In the genomic region with DNA sequence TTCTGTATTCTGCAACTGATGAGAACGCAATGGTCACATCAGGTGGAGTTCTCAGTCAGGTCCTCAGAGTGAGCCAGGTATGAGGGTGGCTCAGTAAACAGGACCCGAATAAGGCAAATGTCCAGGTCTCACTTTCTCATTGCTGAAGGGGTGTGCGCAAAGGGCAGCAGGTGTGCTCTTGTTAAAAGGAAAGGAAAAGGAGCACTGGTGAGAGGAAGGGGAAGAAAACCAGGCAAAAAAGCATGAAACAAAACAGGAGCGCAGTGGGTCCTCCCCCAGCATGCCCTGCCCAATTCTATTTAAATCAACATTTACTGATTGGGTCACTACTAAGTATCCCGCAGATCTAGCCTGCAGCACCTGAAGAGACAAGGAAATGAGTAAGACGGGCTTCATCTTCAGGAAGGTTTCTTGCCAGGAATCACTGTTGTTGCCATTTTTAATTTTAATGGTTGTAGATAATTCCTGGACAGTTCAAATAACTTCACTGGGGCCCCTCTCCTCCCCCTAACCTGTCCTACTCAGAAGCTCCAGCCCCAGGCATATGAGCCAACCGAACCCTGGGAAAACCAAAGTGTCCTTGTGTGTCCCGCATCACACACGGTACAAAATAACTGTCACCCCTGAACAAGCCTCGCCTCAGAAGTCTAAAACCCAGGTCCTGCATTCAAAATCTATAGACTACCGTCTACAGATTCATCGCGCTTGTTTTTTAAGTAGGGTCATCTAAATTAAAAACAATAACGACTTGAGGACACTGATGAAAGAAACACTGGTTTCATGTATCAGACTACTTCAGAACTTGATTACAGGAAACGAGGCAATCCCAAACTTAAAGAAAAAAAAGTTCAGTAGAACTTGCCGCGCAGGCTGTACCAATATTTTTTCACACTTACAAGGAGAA, we compare ENCODE assay signal across 8 cellular contexts. TPM values are rescaled to one million over a fixed set of nuclear protein-coding genes. Genes with fewer than 3 reads are reported as not detected.
DNase-seq lines count a peak whose midpoint lies in the region; ATAC-seq, FAIRE-seq and TF ChIP-seq lines count a peak whose summit lies in the region.

No MANE protein-coding gene starts in this region.

- no peak for DNase-seq in activated naive CD4-positive, alpha-beta T cell treated with anti-CD3 and anti-CD28 coated beads, Interleukin-2, amount 10 ng/mL, durations not matched to agents 7 days and 5 days
- DNase-seq in activated naive CD4-positive, alpha-beta T cell (lab: John Stamatoyannopoulos, UW) = no peak
- DNase-seq in activated naive CD8-positive, alpha-beta T cell treated with anti-CD3 and anti-CD28 coated beads for 36 hours = no peak
- DNase-seq in kidney (no peak), testis (no peak), NCI-H2081 (lab: John Stamatoyannopoulos, UW) (no peak)

- TF ChIP-seq CTCF in kidney (IDR thresholded peaks at IDR 0.05; ENCODE audit: borderline replicate concordance, extremely low read depth, insufficient read depth) (no peak), testis (IDR thresholded peaks at IDR 0.05) (no peak)

- H3K27ac Mint-ChIP-seq in activated naive CD4-positive, alpha-beta T cell treated with anti-CD3 and anti-CD28 coated beads, Interleukin-2, amount 10 ng/mL, durations not matched to agents 7 days and 5 days = peak overlapping the region; percentile 92
- H3K27ac Mint-ChIP-seq in activated naive CD8-positive, alpha-beta T cell treated with anti-CD3 and anti-CD28 coated beads for 36 hours = peak overlapping the region; percentile 54

- H3K4me3 Mint-ChIP-seq in activated naive CD4-positive, alpha-beta T cell treated with anti-CD3 and anti-CD28 coated beads, Interleukin-2, amount 10 ng/mL, durations not matched to agents 7 days and 5 days = peak overlapping the region; percentile 88
- H3K4me3 Mint-ChIP-seq in activated naive CD8-positive, alpha-beta T cell treated with anti-CD3 and anti-CD28 coated beads for 36 hours = peak overlapping the region; percentile 85

- intact Hi-C loops in kidney (cut with DNase I) = no loop called here
- intact Hi-C loops in testis (cut with DNase I; ENCODE audit: low total_unique reads) = no loop called here

- FAIRE-seq in kidney (lab: Jason Lieb, UNC) = no peak

- peaks cover 7% of the 10 kb centered on the region for H3K36me3 Mint-ChIP-seq in activated naive CD4-positive, alpha-beta T cell treated with anti-CD3 and anti-CD28 coated beads, Interleukin-2, amount 10 ng/mL, durations not matched to agents 7 days and 5 days
- H3K36me3 Mint-ChIP-seq in activated naive CD8-positive, alpha-beta T cell treated with anti-CD3 and anti-CD28 coated beads for 36 hours = peaks cover 5% of the 10 kb centered on the region

- no peak for ATAC-seq in activated CD4-positive, CD25-positive, alpha-beta regulatory T cell treated with anti-CD3 and anti-CD28 coated beads, Interleukin-2, amount 50 U/mL, for 24 hours

- no peaks in the 10 kb centered on the region for H3K27me3 Mint-ChIP-seq in activated naive CD4-positive, alpha-beta T cell treated with anti-CD3 and anti-CD28 coated beads, Interleukin-2, amount 10 ng/mL, durations not matched to agents 7 days and 5 days
- H3K27me3 Mint-ChIP-seq in activated naive CD8-positive, alpha-beta T cell treated with anti-CD3 and anti-CD28 coated beads for 36 hours = peaks cover 9% of the 10 kb centered on the region

- H3K9me3 ChIP-seq in HUES48 (ENCODE audit: control insufficient read depth, insufficient read depth, low read length) = no peaks in the 10 kb centered on the region
- H3K9me3 ChIP-seq in kidney (ENCODE audit: control insufficient read depth in 1 of 2, low read length in 2 of 2) = no peaks in the 10 kb centered on the region
- no peaks in the 10 kb centered on the region for H3K9me3 ChIP-seq in testis

- H3K36me3 ChIP-seq in HUES48 (ENCODE audit: control insufficient read depth, insufficient read depth, low read length) (no peaks in the 10 kb centered on the region), kidney (ENCODE audit: control insufficient read depth in 1 of 2, insufficient read depth in 2 of 2, low read length in 2 of 2) (no peaks in the 10 kb centered on the region), testis (ENCODE audit: low read depth, missing control alignments) (no peaks in the 10 kb centered on the region)

- H3K9ac ChIP-seq in HUES48 (ENCODE audit: low read depth, low read length) = peak overlapping the region; percentile 64; the same call in 1 of the 2 replicates
- peak overlapping the region; percentile 41 to 84 for H3K9ac ChIP-seq in kidney (ENCODE audit: low read length in 2 of 2)

- 17 to 23% methylated on average over 17 of the region's 17 CpGs for WGBS in testis, 2 donors

- peaks cover 56% of the 10 kb centered on the region for H3K4me1 Mint-ChIP-seq in activated naive CD4-positive, alpha-beta T cell treated with anti-CD3 and anti-CD28 coated beads, Interleukin-2, amount 10 ng/mL, durations not matched to agents 7 days and 5 days
- peaks cover 38% of the 10 kb centered on the region for H3K4me1 Mint-ChIP-seq in activated naive CD8-positive, alpha-beta T cell treated with anti-CD3 and anti-CD28 coated beads for 36 hours

- H3K4me3 ChIP-seq in HUES48 (ENCODE audit: low read depth, low read length) = peak overlapping the region; percentile 84
- H3K4me3 ChIP-seq in kidney (ENCODE audit: low read length in 2 of 2) = peak overlapping the region; percentile 69 to 73
- peak overlapping the region; percentile 64 to 77 for H3K4me3 ChIP-seq in testis

- H3K27me3 ChIP-seq in HUES48 (ENCODE audit: control insufficient read depth, insufficient read depth, low read length) (peaks cover 7% of the 10 kb centered on the region), testis (no peaks in the 10 kb centered on the region)

- no peaks in the 10 kb centered on the region for H3K9me3 Mint-ChIP-seq in activated naive CD4-positive, alpha-beta T cell treated with anti-CD3 and anti-CD28 coated beads, Interleukin-2, amount 10 ng/mL, durations not matched to agents 7 days and 5 days
- no peaks in the 10 kb centered on the region for H3K9me3 Mint-ChIP-seq in activated naive CD8-positive, alpha-beta T cell treated with anti-CD3 and anti-CD28 coated beads for 36 hours

- peaks cover 31% of the 10 kb centered on the region for H3K4me1 ChIP-seq in HUES48 (ENCODE audit: control insufficient read depth, insufficient read depth, low read length)
- H3K4me1 ChIP-seq in kidney (ENCODE audit: control insufficient read depth in 1 of 2, insufficient read depth in 1 of 2, low read depth in 1 of 2, low read length in 2 of 2) = peaks cover 3 to 12% of the 10 kb centered on the region in 2 donors
- H3K4me1 ChIP-seq in testis = peaks cover 12% of the 10 kb centered on the region

- CTCF ChIA-PET in activated naive CD4-positive, alpha-beta T cell treated with anti-CD3 and anti-CD28 coated beads, Interleukin-2, amount 10 ng/mL, durations not matched to agents 7 days and 5 days (lab: Charles Lee) = interaction anchor here (1.7 kb wide), 1 partner anchor 193 kb away, joined by 5 read pairs; no protein-coding TSS in a partner anchor

- H3K27ac ChIP-seq in HUES48 (ENCODE audit: low read depth, low read length) (peak overlapping the region; percentile 61), kidney (ENCODE audit: low read depth in 2 of 2, low read length in 2 of 2) (peak overlapping the region; percentile 83 to 88), testis (peak overlapping the region in 1 of 2 donors; percentile 84)

- no peak for TF ChIP-seq POLR2A in testis (IDR thresholded peaks at IDR 0.05)

RNA-seq across cellular contexts. Expression of a gene that starts 1.0 kb away (rescaled TPM):
- total RNA-seq in activated naive CD8-positive, alpha-beta T cell treated with anti-CD3 and anti-CD28 coated beads for 36 hours = 1 to 10 TPM; 4.5 to 5.1 TPM
- 15.1 TPM for total RNA-seq in kidney
- polyA plus RNA-seq in kidney (ENCODE audit: insufficient read depth, low read depth, low replicate concordance) = 1.9 TPM
- 1 to 10 TPM; 4.1 to 5.3 TPM for total RNA-seq in testis
- 4.5 TPM for polyA plus RNA-seq in testis (ENCODE audit: insufficient read depth, low read depth, low replicate concordance)
